In genomic region chr6:26550250-26550993, GRCh38 we compare ENCODE assay signal across 8 cellular contexts. TPM values are rescaled to one million over a fixed set of nuclear protein-coding genes. Genes with fewer than 3 reads are reported as not detected.
DNase-seq lines count a peak whose midpoint lies in the region; ATAC-seq and TF ChIP-seq lines count a peak whose summit lies in the region.

No MANE protein-coding gene starts in this region.

- H3K9ac ChIP-seq in BLaER1 (peak overlapping the region; percentile 66), parathyroid adenoma (no peak overlapping the region)

- H3K4me3 ChIP-seq in BLaER1 = peak overlapping the region; percentile 71
- H3K4me3 ChIP-seq in GM23338 = peak overlapping the region; percentile 56
- H3K4me3 ChIP-seq in parathyroid adenoma (ENCODE audit: low read depth, low read length) = peak overlapping the region; percentile 55

- no peaks in the 10 kb centered on the region for H3K9me3 ChIP-seq in BLaER1
- H3K9me3 ChIP-seq in parathyroid adenoma (ENCODE audit: control insufficient read depth, low read length) = no peaks in the 10 kb centered on the region

- DNase-seq in GM23338 (ENCODE audit: low spot score) (peak; percentile 97), NOMO-1 (lab: John Stamatoyannopoulos, UW; ENCODE audit: unreplicated experiment in 2 of 2) (peak; percentile 50 to 74), germinal center (ENCODE audit: low spot score) (peak; percentile 65), SHP77 treated with DMSO at 0.1 percent for 48 hours (lab: John Stamatoyannopoulos, UW) (no peak), DMS79 (lab: John Stamatoyannopoulos, UW) (no peak)
- DNase-seq in activated T-cell treated with anti-CD3 and anti-CD28 coated beads, Interleukin-2, amount 50 U/mL, for 72 hours = peak; percentile 59 to 73

- H3K79me2 ChIP-seq in GM23338 (replicated peaks; ENCODE audit: insufficient read depth) (no peaks in the 10 kb centered on the region), parathyroid adenoma (no peaks in the 10 kb centered on the region)

- H3K4me1 Mint-ChIP-seq in GM23338 = peaks cover 10% of the 10 kb centered on the region; the same call in 2 of the 3 replicates
- H3K4me1 Mint-ChIP-seq in activated T-cell treated with anti-CD3 and anti-CD28 coated beads, Interleukin-2, amount 50 U/mL, for 72 hours (ENCODE audit: low read depth) = peaks cover 15% of the 10 kb centered on the region

- peak overlapping the region; percentile 98 for H3K27ac Mint-ChIP-seq in GM23338
- H3K27ac Mint-ChIP-seq in activated T-cell treated with anti-CD3 and anti-CD28 coated beads, Interleukin-2, amount 50 U/mL, for 72 hours = peak overlapping the region; percentile 92

- peaks cover 17% of the 10 kb centered on the region for H3K27me3 Mint-ChIP-seq in GM23338 (ENCODE audit: insufficient read depth, low read depth, poor library complexity)
- no peaks in the 10 kb centered on the region for H3K27me3 Mint-ChIP-seq in activated T-cell treated with anti-CD3 and anti-CD28 coated beads, Interleukin-2, amount 50 U/mL, for 72 hours (ENCODE audit: low read depth)

- H3K9me3 Mint-ChIP-seq in GM23338 = no peaks in the 10 kb centered on the region; the same call in 2 of the 3 replicates
- H3K9me3 Mint-ChIP-seq in activated T-cell treated with anti-CD3 and anti-CD28 coated beads, Interleukin-2, amount 50 U/mL, for 72 hours = no peaks in the 10 kb centered on the region

- peak overlapping the region; percentile 78 for H3K4me3 Mint-ChIP-seq in GM23338
- peak overlapping the region in 1 of 2 donors; percentile 95 for H3K4me3 Mint-ChIP-seq in activated T-cell treated with anti-CD3 and anti-CD28 coated beads, Interleukin-2, amount 50 U/mL, for 72 hours

- no peaks in the 10 kb centered on the region for H3K9me2 ChIP-seq in GM23338 (ENCODE audit: insufficient read depth)

- peaks cover 4% of the 10 kb centered on the region; the same call in 2 of the 3 replicates for H3K36me3 Mint-ChIP-seq in GM23338 (ENCODE audit: low read depth)
- H3K36me3 Mint-ChIP-seq in activated T-cell treated with anti-CD3 and anti-CD28 coated beads, Interleukin-2, amount 50 U/mL, for 72 hours (ENCODE audit: insufficient read depth in 2 of 2) = peaks cover 2% of the 10 kb centered on the region in 2 donors

- peak in 1 of 2 experiments; percentile 36; a peak in 2 of 4 replicates for TF ChIP-seq CTCF in GM23338 (conservative IDR thresholded peaks at IDR 0.05; ENCODE audit: low read depth in 2 of 2)
- no peak for TF ChIP-seq CTCF in parathyroid adenoma (IDR thresholded peaks at IDR 0.05)

- no peaks in the 10 kb centered on the region for H4K20me1 ChIP-seq in BLaER1
- no peaks in the 10 kb centered on the region for H4K20me1 ChIP-seq in GM23338 (replicated peaks; ENCODE audit: insufficient read depth)

- H3K27me3 ChIP-seq in BLaER1 = no peaks in the 10 kb centered on the region
- H3K27me3 ChIP-seq in GM23338 (ENCODE audit: insufficient read depth) = no peaks in the 10 kb centered on the region
- no peaks in the 10 kb centered on the region for H3K27me3 ChIP-seq in parathyroid adenoma (ENCODE audit: control insufficient read depth, insufficient read depth, low read length)

- H3K4me2 ChIP-seq in BLaER1 (peak overlapping the region; percentile 75), GM23338 (peak overlapping the region; percentile 71), parathyroid adenoma (ENCODE audit: low read length) (peak overlapping the region; percentile 62)

- H3K36me3 ChIP-seq in BLaER1 (peaks cover 12% of the 10 kb centered on the region), GM23338 (ENCODE audit: insufficient read depth) (no peaks in the 10 kb centered on the region), parathyroid adenoma (ENCODE audit: control insufficient read depth, insufficient read depth, low read length) (no peaks in the 10 kb centered on the region)

- ATAC-seq in GM23338 = peak; percentile 75
- ATAC-seq in activated T-cell treated with anti-CD3 and anti-CD28 coated beads, Interleukin-2, amount 50 U/mL, for 72 hours (replicated peaks in 1 of 2) = peak; percentile 44 to 67

- H2AFZ ChIP-seq in GM23338 (peak overlapping the region; percentile 64; the same call in 1 of the 2 replicates), parathyroid adenoma (peak overlapping the region; percentile 93)

- 0 out of 2 replicates have a peak, but pooled peaks cover 2% of the 10 kb centered on the region for H3F3A ChIP-seq in GM23338 (replicated peaks; ENCODE audit: low read depth)

- 0 out of 2 replicates have a peak overlapping the region, but pooled peaks have one; percentile 29 for H3K27ac ChIP-seq in BLaER1
- H3K27ac ChIP-seq in GM23338 (ENCODE audit: low read depth) = peak overlapping the region; percentile 99
- H3K27ac ChIP-seq in parathyroid adenoma = no peak overlapping the region

- H3K4me1 ChIP-seq in BLaER1 (peaks cover 32% of the 10 kb centered on the region), GM23338 (ENCODE audit: insufficient read depth) (no peaks in the 10 kb centered on the region), parathyroid adenoma (no peaks in the 10 kb centered on the region)

TF ChIP-seq in GM23338, 12 proteins besides CTCF, POLR2A, EP300 and RAD21:
- peak; percentile 63; the same call in 1 of the 2 replicates for TF ChIP-seq POLR2AphosphoS5 (IDR thresholded peaks at IDR 0.05; ENCODE audit: low read depth)
- TF ChIP-seq EZH2 (IDR thresholded peaks at IDR 0.05; ENCODE audit: low read depth, unreplicated experiment) = no peak

RNA-seq across cellular contexts. Expression of gene HMGN4, which starts 12.3 kb away (rescaled TPM):
- total RNA-seq in GM23338 (2014; rRNA removed; shearing (Covaris generic)) = 76.5 and 91.4 TPM in 2 replicates
- 26.2 and 35.3 TPM in 2 replicates for polyA plus RNA-seq in GM23338 (2016; fragmentation: Nextera tagmentation; extraction: Ambion mirVana)
- 10 to 100 TPM; 84.7 to 90.9 TPM for total RNA-seq in activated T-cell treated with anti-CD3 and anti-CD28 coated beads, Interleukin-2, amount 50 U/mL, for 72 hours

RNA-seq across cellular contexts. Expression of gene ABT1, which starts 46.3 kb away (rescaled TPM):
- 25.7 and 28.9 TPM in 2 replicates for total RNA-seq in GM23338 (2014; rRNA removed; shearing (Covaris generic))
- polyA plus RNA-seq in GM23338 (2016; fragmentation: Nextera tagmentation; extraction: Ambion mirVana) = 28.5 and 29.1 TPM in 2 replicates
- 10 to 100 TPM; 20.9 to 21.8 TPM for total RNA-seq in activated T-cell treated with anti-CD3 and anti-CD28 coated beads, Interleukin-2, amount 50 U/mL, for 72 hours

RNA-seq across cellular contexts. Expression of gene BTN1A1, which starts 50.3 kb away (rescaled TPM):
- total RNA-seq in GM23338 (2014; rRNA removed; shearing (Covaris generic)) = 0.38 and 0.50 TPM in 2 replicates
- 0.09 and 0.13 TPM in 2 replicates for polyA plus RNA-seq in GM23338 (2016; fragmentation: Nextera tagmentation; extraction: Ambion mirVana)
- total RNA-seq in activated T-cell treated with anti-CD3 and anti-CD28 coated beads, Interleukin-2, amount 50 U/mL, for 72 hours = under 1 TPM in 1 of 2 donors, not detected in 1; 0.10 TPM

Comparison
In these comparisons a context has a peak if more than half of its experiments do, and no peak if none do; other contexts are left out.
1. DNase-seq: peak in GM23338 (single experiment), NOMO-1 (2 of 2), activated T-cell treated with anti-CD3 and anti-CD28 coated beads, Interleukin-2, amount 50 U/mL, for 72 hours (2 of 2) and germinal center (single experiment); none in SHP77 treated with DMSO at 0.1 percent for 48 hours (single experiment) and DMS79 (single experiment).
2. Peak in every context shown above with its lines, with median percentiles within 50 percentile points of each other: H3K4me2 ChIP-seq and H3K4me3 ChIP-seq.